In genomic region chr1:209583408-209583807, GRCh38 we compare ENCODE assay signal across 1 cellular context.
TF ChIP-seq lines count a peak whose summit lies in the region.

CAMK1G (plus strand) TSS chr1:209583714; CDS start chr1:209594984, 11,270 bp downstream.

TF ChIP-seq in HepG2, 621 proteins besides CTCF, POLR2A, EP300 and RAD21 (continued from another document):
- no peak for TF ChIP-seq MXD3 (CRISPR knock-in tag; IDR thresholded peaks at IDR 0.05)
- no peak for TF ChIP-seq ZBTB3 (CRISPR knock-in tag; IDR thresholded peaks at IDR 0.05; ENCODE audit: borderline replicate concordance, low read depth)
- no peak for TF ChIP-seq ONECUT2 (CRISPR knock-in tag; IDR thresholded peaks at IDR 0.05)
- TF ChIP-seq ZNF678 (CRISPR knock-in tag; IDR thresholded peaks at IDR 0.05): no peak
- TF ChIP-seq TBX3 (IDR thresholded peaks at IDR 0.05; ENCODE audit: borderline replicate concordance): no peak
- no peak for TF ChIP-seq ZSCAN31 (CRISPR knock-in tag; IDR thresholded peaks at IDR 0.05; ENCODE audit: low read depth)
- TF ChIP-seq ZFX (CRISPR knock-in tag; IDR thresholded peaks at IDR 0.05; ENCODE audit: low read depth): no peak
- TF ChIP-seq AGO1 (IDR thresholded peaks at IDR 0.05; ENCODE audit: low read depth, low read length, poor library complexity, severe bottlenecking): no peak
- TF ChIP-seq TFE3 (CRISPR knock-in tag; IDR thresholded peaks at IDR 0.05): no peak
- no peak for TF ChIP-seq SKIL (CRISPR knock-in tag; IDR thresholded peaks at IDR 0.05; ENCODE audit: borderline replicate concordance)
- no peak for TF ChIP-seq ZNF260 (CRISPR knock-in tag; IDR thresholded peaks at IDR 0.05; ENCODE audit: borderline replicate concordance, low read depth)
- TF ChIP-seq MNT (IDR thresholded peaks at IDR 0.05): no peak
- no peak for TF ChIP-seq NFAT5 (CRISPR knock-in tag; IDR thresholded peaks at IDR 0.05)
